Comparison of ENCODE assay signal across 7 cellular contexts in the genomic region with DNA sequence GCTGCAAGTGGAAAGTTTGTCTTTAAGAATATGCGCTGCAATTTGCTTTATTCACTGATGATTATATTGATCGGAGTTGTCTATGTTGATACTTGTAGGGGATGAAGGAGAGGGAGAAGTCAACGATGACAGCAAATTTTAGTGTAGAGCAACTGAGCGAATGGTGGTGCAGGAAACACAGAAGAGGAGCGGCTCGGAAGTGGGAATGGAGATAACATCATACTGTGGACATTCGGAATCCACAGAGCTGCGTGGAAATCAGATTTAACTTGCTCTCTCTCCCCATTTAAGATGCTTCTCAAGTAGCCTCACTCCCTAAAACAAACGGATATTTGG. TPM values are rescaled to one million over a fixed set of nuclear protein-coding genes. Genes with fewer than 3 reads are reported as not detected.
A peak's percentile ranks its signal among the peaks of the same experiment; 100 is the strongest.
DNase-seq lines count a peak whose midpoint lies in the region; ATAC-seq and TF ChIP-seq lines count a peak whose summit lies in the region.

No MANE protein-coding gene starts in this region.

- peaks cover 3% of the 10 kb centered on the region for H3F3A ChIP-seq in smooth muscle cell (ENCODE audit: low read depth)

- H3K36me3 ChIP-seq in HAP-1 (replicated peaks) (peaks cover 23% of the 10 kb centered on the region; the same call in 1 of the 2 replicates), iPS DF 6.9 (ENCODE audit: control insufficient read depth, insufficient read depth, low read length) (peaks cover 3% of the 10 kb centered on the region; the same call in 1 of the 2 replicates), smooth muscle cell (ENCODE audit: low read depth) (no peaks in the 10 kb centered on the region)

- no peak for ATAC-seq in HG03565 (IDR thresholded peaks at IDR 0.05; ENCODE audit: unreplicated experiment)

- H3K27ac ChIP-seq in iPS DF 6.9 (ENCODE audit: low read length) (no peak overlapping the region), smooth muscle cell (ENCODE audit: low read depth) (no peak overlapping the region)

- no peak for DNase-seq in HAP-1 (ENCODE audit: low spot score in 2 of 2)
- DNase-seq in iPS DF 6.9 (ENCODE audit: low read depth, low spot score) = no peak
- no peak for DNase-seq in smooth muscle cell (lab: John Stamatoyannopoulos, UW; ENCODE audit: unreplicated experiment)
- no peak for DNase-seq in NCI-H1694 treated with DMSO at 0.1 percent for 48 hours (lab: John Stamatoyannopoulos, UW)
- DNase-seq in GM13976 (ENCODE audit: low spot score) = no peak

- in situ Hi-C loops in HAP-1 (cut with MboI; ENCODE audit: low sequenced_read_pairs) = no loop called here
- in situ Hi-C loops in GM13976 (cut with MboI; ENCODE audit: low sequenced_read_pairs, unreplicated experiment) = no loop called here

- H4K20me1 ChIP-seq in smooth muscle cell (ENCODE audit: low read depth) = no peaks in the 10 kb centered on the region

- H2AFZ ChIP-seq in smooth muscle cell (ENCODE audit: low read depth) = peak overlapping the region; percentile 94

- H3K4me3 ChIP-seq in HAP-1 (peak overlapping the region; percentile 87), WI38 (ENCODE audit: low read depth, low read length) (peak overlapping the region; percentile 89), iPS DF 6.9 (ENCODE audit: low read length) (peak overlapping the region; percentile 34; the same call in 1 of the 2 replicates), smooth muscle cell (peak overlapping the region; percentile 89)

- no CpG with 5 or more reads among the region's 9 CpGs for WGBS in iPS DF 6.9 (ENCODE audit: insufficient coverage, insufficient read length)
- WGBS in smooth muscle cell (ENCODE audit: low lambda C conversion rate) = 91% methylated on average over 9 of the region's 9 CpGs

- no peaks in the 10 kb centered on the region for H3K9me3 ChIP-seq in HAP-1
- no peaks in the 10 kb centered on the region for H3K9me3 ChIP-seq in iPS DF 6.9 (ENCODE audit: control insufficient read depth, insufficient read depth, low read length)
- no peaks in the 10 kb centered on the region for H3K9me3 ChIP-seq in smooth muscle cell (replicated peaks; ENCODE audit: low read depth)

- no peaks in the 10 kb centered on the region for H3K27me3 ChIP-seq in HAP-1 (ENCODE audit: low read depth)
- no peaks in the 10 kb centered on the region for H3K27me3 ChIP-seq in iPS DF 6.9 (ENCODE audit: control insufficient read depth, insufficient read depth, low read length)
- H3K27me3 ChIP-seq in smooth muscle cell (ENCODE audit: low read depth) = no peaks in the 10 kb centered on the region

- peaks cover 23% of the 10 kb centered on the region for H3K79me2 ChIP-seq in smooth muscle cell (ENCODE audit: low read depth)

- peak overlapping the region; percentile 95 for H3K4me2 ChIP-seq in smooth muscle cell

- H3K4me1 ChIP-seq in HAP-1 = peaks cover 9% of the 10 kb centered on the region; the same call in 1 of the 2 replicates
- H3K4me1 ChIP-seq in iPS DF 6.9 (ENCODE audit: control insufficient read depth, insufficient read depth, low read length) = no peaks in the 10 kb centered on the region
- H3K4me1 ChIP-seq in smooth muscle cell (ENCODE audit: low read depth) = peaks cover 23% of the 10 kb centered on the region

- no peak overlapping the region for H3K9ac ChIP-seq in smooth muscle cell (ENCODE audit: low read depth)

- TF ChIP-seq CTCF in WI38 (IDR thresholded peaks at IDR 0.05; ENCODE audit: low read depth, low read length) (no peak), smooth muscle cell (IDR thresholded peaks at IDR 0.05; ENCODE audit: borderline replicate concordance, insufficient read depth, poor library complexity, severe bottlenecking) (no peak), GM13976 (IDR thresholded peaks at IDR 0.05; ENCODE audit: borderline replicate concordance, control extremely low read depth, extremely low read depth, insufficient read depth, missing control alignments) (no peak)

RNA-seq across cellular contexts. Expression of a gene that starts 0.7 kb away (rescaled TPM):
- 63.7 and 72.2 TPM in 2 replicates for total RNA-seq in smooth muscle cell
- 95.4 and 104 TPM in 2 replicates for polyA plus RNA-seq in smooth muscle cell

RNA-seq across cellular contexts. Expression of a gene that starts 24.0 kb away (rescaled TPM):
- 178 and 180 TPM in 2 replicates for total RNA-seq in smooth muscle cell
- polyA plus RNA-seq in smooth muscle cell = 180 and 182 TPM in 2 replicates

RNA-seq across cellular contexts. Expression of a gene that starts 52.1 kb away (rescaled TPM):
- 20.9 and 23.8 TPM in 2 replicates for total RNA-seq in smooth muscle cell
- polyA plus RNA-seq in smooth muscle cell = 19.4 and 22.0 TPM in 2 replicates

RNA-seq across cellular contexts. Expression of a gene that starts 52.5 kb away (rescaled TPM):
- total RNA-seq in smooth muscle cell = 2.4 and 6.5 TPM in 2 replicates
- 7.7 and 9.5 TPM in 2 replicates for polyA plus RNA-seq in smooth muscle cell

Comparison
In these comparisons a context has a peak if more than half of its experiments do, and no peak if none do; other contexts are left out.
1. H3K4me3 ChIP-seq: peak in every context shown above with its lines; median percentile 89 in WI38; 89 in smooth muscle cell; 87 in HAP-1; 34 in iPS DF 6.9.